35 cellular contexts compared by ENCODE assay signal in the genomic region with DNA sequence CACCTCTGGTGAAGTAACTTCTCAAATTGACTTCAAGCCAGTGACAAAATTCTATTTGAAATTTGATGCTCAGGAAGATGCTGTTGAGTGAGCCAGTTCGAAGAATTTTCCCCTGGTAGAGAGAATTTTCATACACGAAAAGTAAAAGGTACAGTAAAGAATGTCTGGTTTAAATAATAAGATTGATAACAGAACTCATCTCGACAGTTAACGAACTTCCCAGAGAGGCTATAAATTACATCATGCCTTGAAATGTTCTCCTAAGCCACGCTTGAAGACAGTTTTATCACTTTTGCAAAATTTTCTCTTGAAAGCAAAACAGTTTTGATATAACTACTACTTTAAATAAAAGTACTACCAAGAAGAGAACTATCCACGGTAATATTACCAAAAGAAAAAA. TPM values are rescaled to one million over a fixed set of nuclear protein-coding genes. Genes with fewer than 3 reads are reported as not detected.
"Had no signal": no experiment of that assay in that cellular context is flagged by ENCODE, and none has a peak within 500 bp of the region (broad histone marks: within the 10 kb centered on the region; RNA-seq: fewer than 3 reads in every experiment).

No MANE protein-coding gene starts in this region.

- H3K27ac ChIP-seq: colonic mucosa, epithelial cell of prostate, esophagus squamous epithelium, gastrocnemius medialis, heart right ventricle, left lung, lower lobe of right lung had no signal

- H3K4me3 ChIP-seq: colonic mucosa, esophagus squamous epithelium, gastrocnemius medialis, heart right ventricle, left lung, lower lobe of right lung had no signal

- FAIRE-seq: endometrium, islet of Langerhans, keratinocyte had no signal

- H3K36me3 Mint-ChIP-seq: memory B cell; naive thymus-derived CD4-positive, alpha-beta T cell had no signal

- H3K4me1 Mint-ChIP-seq: endodermal cell; naive thymus-derived CD4-positive, alpha-beta T cell had no signal

- H3K27me3 ChIP-seq: colonic mucosa, esophagus squamous epithelium, gastrocnemius medialis, heart right ventricle, left lung had no signal

- H3K27me3 Mint-ChIP-seq: dendritic cell treated with granulocyte-macrophage colony-stimulating factor and Interleukin-4, amounts not matched to agents 40 ng/mL and 50 ng/mL, for 4 days had no signal

- H3K4me3 Mint-ChIP-seq: dendritic cell treated with granulocyte-macrophage colony-stimulating factor and Interleukin-4, amounts not matched to agents 40 ng/mL and 50 ng/mL, for 4 days; effector memory CD8-positive, alpha-beta T cell; endodermal cell; memory B cell; naive thymus-derived CD4-positive, alpha-beta T cell had no signal

- H3K9me3 Mint-ChIP-seq: dendritic cell treated with granulocyte-macrophage colony-stimulating factor and Interleukin-4, amounts not matched to agents 40 ng/mL and 50 ng/mL, for 4 days; effector memory CD8-positive, alpha-beta T cell had no signal

- H3K36me3 ChIP-seq: colonic mucosa, esophagus squamous epithelium, gastrocnemius medialis, heart right ventricle, left lung, lower lobe of right lung had no signal

- DNase-seq: colonic mucosa; cortex of kidney; effector CD8-positive, alpha-beta T cell; effector memory CD8-positive, alpha-beta T cell; endodermal cell; erythroblast; esophagus squamous epithelium; foreskin fibroblast; foreskin melanocyte; gastrocnemius medialis; glutamatergic neuron; head of caudate nucleus; heart right ventricle; hippocampal formation; left cardiac atrium; left lung; left ventricle myocardium superior; lower lobe of right lung; mesendoderm; midbrain; naive thymus-derived CD4-positive, alpha-beta T cell had no signal

- ATAC-seq: effector memory CD8-positive, alpha-beta T cell; esophagus mucosa; gastrocnemius medialis; heart right ventricle; left cardiac atrium; left lung; left ventricle myocardium superior; lower lobe of right lung; naive thymus-derived CD4-positive, alpha-beta T cell had no signal

- H3K9me3 ChIP-seq: colonic mucosa, esophagus squamous epithelium, gastrocnemius medialis, heart right ventricle, left lung, lower lobe of right lung had no signal

- H3K27ac Mint-ChIP-seq: dendritic cell treated with granulocyte-macrophage colony-stimulating factor and Interleukin-4, amounts not matched to agents 40 ng/mL and 50 ng/mL, for 4 days; effector memory CD8-positive, alpha-beta T cell; endodermal cell; memory B cell had no signal

- H3K4me1 ChIP-seq: colonic mucosa, esophagus squamous epithelium, gastrocnemius medialis, heart right ventricle, left lung, lower lobe of right lung had no signal

RNA-seq across cellular contexts. Expression of a gene that starts 14.4 kb away (rescaled TPM):
- total RNA-seq: colonic mucosa; dermis microvascular lymphatic vessel endothelial cell; endodermal cell; esophagus mucosa; esophagus squamous epithelium; gastrocnemius medialis; glomerular endothelial cell; heart right ventricle; kidney epithelial cell; left cardiac atrium; left lung; left ventricle myocardium superior; lower leg skin; lower lobe of right lung; lung microvascular endothelial cell; mucosa of gallbladder; naive thymus-derived CD4-positive, alpha-beta T cell had no signal
- polyA plus RNA-seq: heart right ventricle; keratinocyte; naive thymus-derived CD4-positive, alpha-beta T cell had no signal

RNA-seq across cellular contexts. Expression of a gene that starts 37.7 kb away (rescaled TPM):
- total RNA-seq: colonic mucosa; dermis microvascular lymphatic vessel endothelial cell; endodermal cell; esophagus mucosa; esophagus squamous epithelium; gastrocnemius medialis; glomerular endothelial cell; heart right ventricle; kidney epithelial cell; left cardiac atrium; left lung; left ventricle myocardium superior; lower leg skin; lower lobe of right lung; lung microvascular endothelial cell; mononuclear cell; mucosa of gallbladder; naive thymus-derived CD4-positive, alpha-beta T cell had no signal
- polyA plus RNA-seq: heart right ventricle; keratinocyte; naive thymus-derived CD4-positive, alpha-beta T cell had no signal

RNA-seq across cellular contexts. Expression of a gene that starts 47.2 kb away (rescaled TPM):
- total RNA-seq: colonic mucosa; dermis microvascular lymphatic vessel endothelial cell; endodermal cell; esophagus mucosa; esophagus squamous epithelium; gastrocnemius medialis; glomerular endothelial cell; heart right ventricle; kidney epithelial cell; left cardiac atrium; left lung; left ventricle myocardium superior; lower leg skin; lower lobe of right lung; lung microvascular endothelial cell; mononuclear cell; mucosa of gallbladder; naive thymus-derived CD4-positive, alpha-beta T cell had no signal
- polyA plus RNA-seq: heart right ventricle; keratinocyte; naive thymus-derived CD4-positive, alpha-beta T cell had no signal

RNA-seq across cellular contexts. Expression of a gene that starts 52.5 kb away (rescaled TPM):
- total RNA-seq: colonic mucosa; dermis microvascular lymphatic vessel endothelial cell; endodermal cell; esophagus mucosa; esophagus squamous epithelium; gastrocnemius medialis; glomerular endothelial cell; heart right ventricle; kidney epithelial cell; left cardiac atrium; left lung; left ventricle myocardium superior; lower leg skin; lower lobe of right lung; lung microvascular endothelial cell; mononuclear cell; mucosa of gallbladder; naive thymus-derived CD4-positive, alpha-beta T cell had no signal
- polyA plus RNA-seq: heart right ventricle; keratinocyte; naive thymus-derived CD4-positive, alpha-beta T cell had no signal
